In the genomic region with DNA sequence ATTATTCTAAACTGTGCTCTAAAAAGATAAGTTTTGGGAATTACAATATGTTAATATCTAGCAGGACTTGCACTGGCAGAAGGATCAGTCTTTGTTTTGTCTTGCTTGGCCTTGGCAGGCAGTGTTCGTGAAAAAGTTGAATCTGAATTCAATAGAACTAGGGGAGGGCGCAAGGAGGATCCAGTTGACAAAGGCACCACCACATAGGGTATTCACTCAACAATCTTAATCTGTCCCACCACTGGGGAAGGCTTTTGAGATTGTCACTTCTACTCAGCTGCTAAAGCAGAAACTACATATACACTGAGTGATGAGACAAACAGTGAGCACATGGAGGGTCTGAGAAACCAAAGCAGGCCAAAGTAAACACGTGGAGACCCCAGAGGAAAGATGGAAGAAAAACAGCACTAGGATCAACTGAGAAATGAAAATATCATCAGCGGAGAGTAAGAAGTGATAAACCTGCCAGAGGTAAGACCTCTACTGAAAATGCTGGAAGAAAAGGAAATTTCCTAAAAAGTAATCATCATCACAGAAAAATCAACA, we compare ENCODE assay signal across 11 cellular contexts. TPM values are rescaled to one million over a fixed set of nuclear protein-coding genes. Genes with fewer than 3 reads are reported as not detected.
DNase-seq lines count a peak whose midpoint lies in the region; ATAC-seq, FAIRE-seq and TF ChIP-seq lines count a peak whose summit lies in the region.
"Had no signal": no experiment of that assay in that cellular context is flagged by ENCODE, and none has a peak within 500 bp of the region (broad histone marks: within the 10 kb centered on the region; RNA-seq: fewer than 3 reads in every experiment).

No MANE protein-coding gene starts in this region.

- peaks cover 12% of the 10 kb centered on the region for H3K36me3 Mint-ChIP-seq in MCF 10A (ENCODE audit: insufficient read depth, unreplicated experiment)
- peaks cover 11% of the 10 kb centered on the region for H3K36me3 Mint-ChIP-seq in activated B cell treated with CpG ODN at 0.5 μM for 24 hours (ENCODE audit: low read depth)

- 49 to 58% methylated on average over 4 of the region's 4 CpGs for WGBS in tibial nerve, 2 donors

- H3K9me3 ChIP-seq in breast epithelium (no peaks in the 10 kb centered on the region), kidney (ENCODE audit: control insufficient read depth in 1 of 2, low read length in 2 of 2) (no peaks in the 10 kb centered on the region), tibial nerve (no peaks in the 10 kb centered on the region)

- DNase-seq in MCF 10A (ENCODE audit: unreplicated experiment) (no peak), breast epithelium (ENCODE audit: low spot score in 2 of 2) (no peak), activated B cell treated with CpG ODN at 0.5 μM for 24 hours (no peak), kidney (no peak), tibial nerve (ENCODE audit: low spot score in 2 of 2) (no peak), SKM-1 (lab: John Stamatoyannopoulos, UW; ENCODE audit: unreplicated experiment) (no peak)
- DNase-seq: activated naive CD4-positive, alpha-beta T cell treated with anti-CD3 and anti-CD28 coated beads, Interleukin-2, amount 50 U/mL, for 16 hours; NCI-H69; posterior cingulate gyrus had no signal

- POLR2A ChIA-PET in MCF 10A (lab: Yijun Ruan, JAX) = interaction anchor here (1.2 to 2.1 kb wide), 2 partner anchors 16 to 29 kb away, joined by 4 to 25 read pairs; a partner anchor contains a TSS
- POLR2A ChIA-PET in activated B cell treated with CpG ODN at 0.5 μM for 24 hours (lab: Charles Lee) = interaction anchor here (0.5 to 2.4 kb wide), 3 partner anchors 9 to 738 kb away, joined by 4 to 8 read pairs (median 4); a partner anchor contains a TSS

- H3K27ac Mint-ChIP-seq in MCF 10A (ENCODE audit: low read depth, unreplicated experiment) (peak overlapping the region; percentile 59), activated B cell treated with CpG ODN at 0.5 μM for 24 hours (peak overlapping the region; percentile 95)

- H3K4me3 ChIP-seq in breast epithelium (peak overlapping the region in 1 of 3 donors; percentile 99), kidney (ENCODE audit: low read length in 2 of 2) (peak overlapping the region; percentile 48 to 79), tibial nerve (peak overlapping the region in 1 of 4 donors; percentile 10)

- H3K4me1 Mint-ChIP-seq in MCF 10A (ENCODE audit: insufficient read depth, unreplicated experiment) (peaks cover 40% of the 10 kb centered on the region), activated B cell treated with CpG ODN at 0.5 μM for 24 hours (peaks cover 64% of the 10 kb centered on the region)

- TF ChIP-seq POLR2A in breast epithelium (IDR thresholded peaks at IDR 0.05) (no peak), tibial nerve (IDR thresholded peaks at IDR 0.05) (no peak)

- H3K9ac ChIP-seq in kidney (ENCODE audit: low read length in 2 of 2) = peak overlapping the region; percentile 69 to 76

- FAIRE-seq in kidney (lab: Jason Lieb, UNC) = no peak

- no peak for TF ChIP-seq EP300 in tibial nerve (IDR thresholded peaks at IDR 0.05)

- no peaks in the 10 kb centered on the region for H3K27me3 ChIP-seq in breast epithelium
- no peaks in the 10 kb centered on the region for H3K27me3 ChIP-seq in tibial nerve

- no peak overlapping the region for H3K27ac ChIP-seq in breast epithelium
- peak overlapping the region in 1 of 2 donors; percentile 8 for H3K27ac ChIP-seq in kidney (ENCODE audit: low read depth in 2 of 2, low read length in 2 of 2)
- peak overlapping the region in 3 of 4 donors; percentile 92 to 96 (median 96) for H3K27ac ChIP-seq in tibial nerve

- H3K27me3 Mint-ChIP-seq in MCF 10A (ENCODE audit: insufficient read depth, unreplicated experiment) = no peaks in the 10 kb centered on the region
- H3K27me3 Mint-ChIP-seq in activated B cell treated with CpG ODN at 0.5 μM for 24 hours = no peaks in the 10 kb centered on the region

- H3K36me3 ChIP-seq in breast epithelium = no peaks in the 10 kb centered on the region
- no peaks in the 10 kb centered on the region for H3K36me3 ChIP-seq in kidney (ENCODE audit: control insufficient read depth in 1 of 2, insufficient read depth in 2 of 2, low read length in 2 of 2)
- H3K36me3 ChIP-seq in tibial nerve = no peaks in the 10 kb centered on the region

- CTCF ChIA-PET in MCF 10A (lab: Yijun Ruan, JAX) (no interaction called here), activated B cell treated with CpG ODN at 0.5 μM for 24 hours (lab: Charles Lee) (no interaction called here)

- H3K4me3 Mint-ChIP-seq in MCF 10A (ENCODE audit: unreplicated experiment) (peak overlapping the region; percentile 41), activated B cell treated with CpG ODN at 0.5 μM for 24 hours (peak overlapping the region; percentile 96)

- no peaks in the 10 kb centered on the region for H3K9me3 Mint-ChIP-seq in MCF 10A (ENCODE audit: unreplicated experiment)
- H3K9me3 Mint-ChIP-seq in activated B cell treated with CpG ODN at 0.5 μM for 24 hours = no peaks in the 10 kb centered on the region

- no TSS peak for BruUV-seq in MCF 10A (replicated peaks; lab: Mats Ljungman, UMichigan)

- H3K4me1 ChIP-seq in breast epithelium = peaks cover 0 to 2% of the 10 kb centered on the region in 2 donors
- H3K4me1 ChIP-seq in kidney (ENCODE audit: control insufficient read depth in 1 of 2, insufficient read depth in 1 of 2, low read depth in 1 of 2, low read length in 2 of 2) = peaks cover 18 to 20% of the 10 kb centered on the region in 2 donors
- peaks cover 0 to 48% (median 34%) of the 10 kb centered on the region in 4 donors for H3K4me1 ChIP-seq in tibial nerve

- intact Hi-C loops in MCF 10A (cut with micrococcal nuclease) (loop anchor here (10.0 kb wide), 1 partner anchor 88 kb away; no protein-coding TSS in a partner anchor), breast epithelium (cut with DNase I; ENCODE audit: low total_unique reads) (no loop called here), activated B cell treated with CpG ODN at 0.5 μM for 24 hours (cut with micrococcal nuclease) (loop anchor here (2.0 to 10.0 kb wide), 5 partner anchors 228 to 1312 kb away; a partner anchor contains a TSS), kidney (cut with DNase I) (no loop called here)

- TF ChIP-seq CTCF in MCF 10A (IDR thresholded peaks at IDR 0.05; ENCODE audit: unreplicated experiment) (no peak), breast epithelium (IDR thresholded peaks at IDR 0.05) (no peak), activated B cell treated with CpG ODN at 0.5 μM for 24 hours (IDR thresholded peaks at IDR 0.05) (no peak), kidney (IDR thresholded peaks at IDR 0.05; ENCODE audit: borderline replicate concordance, extremely low read depth, insufficient read depth) (no peak), tibial nerve (IDR thresholded peaks at IDR 0.05) (no peak)

- ATAC-seq in activated B cell treated with CpG ODN at 0.5 μM for 24 hours (ENCODE audit: low read depth) = no peak
- ATAC-seq in HG02678 (IDR thresholded peaks at IDR 0.05; ENCODE audit: unreplicated experiment) = no peak
- no peak for ATAC-seq in HG02870 (IDR thresholded peaks at IDR 0.05; ENCODE audit: unreplicated experiment)

RNA-seq across cellular contexts. Expression of a gene that starts 2.4 kb away (rescaled TPM):
- total RNA-seq in MCF 10A (2022) (97.2 and 109 TPM in 2 replicates), breast epithelium (100 to 1,000 TPM; 156 to 205 (median 188) TPM), activated B cell treated with CpG ODN at 0.5 μM for 24 hours (118 and 134 TPM in 2 replicates), kidney (163 TPM), tibial nerve (100 to 1,000 TPM; 263 to 334 (median 292) TPM)
- polyA plus RNA-seq in kidney (ENCODE audit: insufficient read depth, low read depth, low replicate concordance) = 143 TPM

RNA-seq across cellular contexts. Expression of a gene that starts 28.2 kb away (rescaled TPM):
- total RNA-seq in MCF 10A (2022) (81.7 and 83.4 TPM in 2 replicates), breast epithelium (10 to 100 TPM; 53.9 to 65.3 (median 54.1) TPM), activated B cell treated with CpG ODN at 0.5 μM for 24 hours (108 and 111 TPM in 2 replicates), kidney (117 TPM), tibial nerve (10 to 100 TPM; 41.5 to 57.3 (median 47.2) TPM)
- 47.1 TPM for polyA plus RNA-seq in kidney (ENCODE audit: insufficient read depth, low read depth, low replicate concordance)

RNA-seq across cellular contexts. Expression of a gene that starts 28.4 kb away (rescaled TPM):
- total RNA-seq in MCF 10A (2022) (68.5 and 72.5 TPM in 2 replicates), breast epithelium (10 to 100 TPM; 21.4 to 36.3 (median 25.2) TPM), activated B cell treated with CpG ODN at 0.5 μM for 24 hours (45.6 and 51.8 TPM in 2 replicates), kidney (39.4 TPM), tibial nerve (10 to 100 TPM; 28.8 to 39.6 (median 35.6) TPM)
- polyA plus RNA-seq in kidney (ENCODE audit: insufficient read depth, low read depth, low replicate concordance) = 16.1 TPM

Comparison
In these comparisons a context has a peak if more than half of its experiments do, and no peak if none do; other contexts are left out.
1. intact Hi-C loops: an anchor here in MCF 10A (10.0 kb wide) and activated B cell treated with CpG ODN at 0.5 μM for 24 hours (2.0 to 10.0 kb wide); none called in breast epithelium and kidney.
2. H3K27ac ChIP-seq: peak in tibial nerve (3 of 4); none in breast epithelium (0 of 2).